Comparison of ENCODE assay signal across 8 cellular contexts in genomic region chr6:168895102-168895812, GRCh38.
A peak's percentile ranks its signal among the peaks of the same experiment; 100 is the strongest.
DNase-seq lines count a peak whose midpoint lies in the region; ATAC-seq and TF ChIP-seq lines count a peak whose summit lies in the region.

No MANE protein-coding gene starts in this region.

- no peaks in the 10 kb centered on the region for H3K9me3 ChIP-seq in AG04450 (ENCODE audit: control insufficient read depth, insufficient read depth, low read length)

- peaks cover 28% of the 10 kb centered on the region for H3K4me1 Mint-ChIP-seq in central memory CD8-positive, alpha-beta T cell

- POLR2A ChIA-PET in AG04450 (lab: Yijun Ruan, JAX), result no interaction called here

- no peak overlapping the region for H3K27ac ChIP-seq in AG04450 (ENCODE audit: low read depth, low read length)

- peaks cover 2% of the 10 kb centered on the region for H3K27me3 ChIP-seq in AG04450 (ENCODE audit: control insufficient read depth, insufficient read depth, low read length)

- ATAC-seq in GM18858 (IDR thresholded peaks at IDR 0.05; ENCODE audit: unreplicated experiment) (peak; percentile 94), HG03095 (IDR thresholded peaks at IDR 0.05; ENCODE audit: unreplicated experiment) (peak; percentile 99), left colon (peak; percentile 95)
- peak; percentile 91 for ATAC-seq in central memory CD8-positive, alpha-beta T cell (replicated peaks; ENCODE audit: extremely low read depth, poor library complexity, severe bottlenecking)

- CTCF ChIA-PET in AG04450 (lab: Charles Lee), result interaction anchor here (0.5 to 4.2 kb wide), 7 partner anchors 9 to 1635 kb away, joined by 3 to 34 read pairs (median 3); no protein-coding TSS in a partner anchor

- TF ChIP-seq CTCF in AG04450 (IDR thresholded peaks at IDR 0.05; ENCODE audit: low read depth, low read length), result peak; percentile 97

- DNase-seq in AG04450 (ENCODE audit: low read depth, low spot score) (peak; percentile 36), NCI-H2171 treated with DMSO at 0.1 percent for 48 hours (lab: John Stamatoyannopoulos, UW) (peak; percentile 44), left colon (peak; percentile 81 to 90)
- DNase-seq in activated CD4-positive, CD25-positive, alpha-beta regulatory T cell treated with anti-CD3 and anti-CD28 coated beads, Interleukin-2, amount 50 U/mL, for 72 hours, result peak; percentile 76
- peak; percentile 64 to 73 for DNase-seq in central memory CD8-positive, alpha-beta T cell (ENCODE audit: low spot score in 2 of 2)
- DNase-seq in stimulated activated CD4-positive, alpha-beta T cell treated with anti-CD3 and anti-CD28 coated beads, Interleukin-1b, Interleukin-23, amount 100 ng/mL, for 4 hours (ENCODE audit: low read depth in 2 of 2), result peak; percentile 59 to 63

- no peaks in the 10 kb centered on the region for H3K9me3 Mint-ChIP-seq in central memory CD8-positive, alpha-beta T cell

- H3K27me3 Mint-ChIP-seq in central memory CD8-positive, alpha-beta T cell, result peaks cover 11% of the 10 kb centered on the region

- peak overlapping the region; percentile 50 for H3K4me3 Mint-ChIP-seq in central memory CD8-positive, alpha-beta T cell

- H3K4me3 ChIP-seq in AG04450 (ENCODE audit: low read depth, low read length), result no peak overlapping the region

- intact Hi-C loops in left colon (cut with DNase I, micrococcal nuclease), result loop anchor here in 1 of 2 donors (10.0 kb wide), 1 partner anchor 630 kb away; no protein-coding TSS in a partner anchor

- H3K36me3 Mint-ChIP-seq in central memory CD8-positive, alpha-beta T cell (ENCODE audit: insufficient read depth), result peaks cover 2% of the 10 kb centered on the region

- peak overlapping the region; percentile 35 for H3K27ac Mint-ChIP-seq in central memory CD8-positive, alpha-beta T cell (ENCODE audit: low read depth)
